ENCODE assay signal across 8 cellular contexts in genomic region chrX:54999717-55000598, GRCh38. TPM values are rescaled to one million over a fixed set of nuclear protein-coding genes. Genes with fewer than 3 reads are reported as not detected.
DNase-seq lines count a peak whose midpoint lies in the region; ATAC-seq lines count a peak whose summit lies in the region.

Gene APEX2, plus strand, starts transcription at chrX:55000363. Its CDS starts 60 bp downstream, at chrX:55000423.

- no peaks in the 10 kb centered on the region for H3K9me3 ChIP-seq in BLaER1

- CTCF ChIA-PET in activated CD4-positive, alpha-beta T cell treated with anti-CD3 and anti-CD28 coated beads, Interleukin-2, amount 10 ng/mL, durations not matched to agents 7 days and 5 days (lab: Charles Lee): interaction anchor here (0.7 to 1.5 kb wide), 6 partner anchors 10 to 1276 kb away, joined by 3 to 4 read pairs (median 3); no protein-coding TSS in a partner anchor

- peaks cover 31% of the 10 kb centered on the region for H3K36me3 ChIP-seq in BLaER1

- intact Hi-C loops in left colon (cut with DNase I, micrococcal nuclease): loop anchor here in 1 of 2 donors (10.0 kb wide), 1 partner anchor 355 kb away; no protein-coding TSS in a partner anchor

- H3K27me3 Mint-ChIP-seq in activated CD4-positive, alpha-beta T cell treated with anti-CD3 and anti-CD28 coated beads, Interleukin-2, amount 10 ng/mL, durations not matched to agents 7 days and 5 days: no peaks in the 10 kb centered on the region

- H3K27ac ChIP-seq in BLaER1: peak within 1 kb of the TSS; percentile 82

- peak within 1 kb of the TSS; percentile 79 for H3K9ac ChIP-seq in BLaER1

- peaks cover 12% of the 10 kb centered on the region; the same call in 1 of the 2 replicates for H3K4me1 ChIP-seq in BLaER1

- peak within 1 kb of the TSS; percentile 69 for H3K4me2 ChIP-seq in BLaER1

- peaks cover 93% of the 10 kb centered on the region for H3K27me3 ChIP-seq in BLaER1

- H3K9me3 Mint-ChIP-seq in activated CD4-positive, alpha-beta T cell treated with anti-CD3 and anti-CD28 coated beads, Interleukin-2, amount 10 ng/mL, durations not matched to agents 7 days and 5 days: no peaks in the 10 kb centered on the region

- peak within 1 kb of the TSS; percentile 95 for H3K27ac Mint-ChIP-seq in activated CD4-positive, alpha-beta T cell treated with anti-CD3 and anti-CD28 coated beads, Interleukin-2, amount 10 ng/mL, durations not matched to agents 7 days and 5 days

- ATAC-seq in GM19328 (IDR thresholded peaks at IDR 0.05; ENCODE audit: unreplicated experiment) (peak; percentile 93), HG03520 (IDR thresholded peaks at IDR 0.05; ENCODE audit: unreplicated experiment) (peak; percentile 89), left colon (peak; percentile 95)

- peak within 1 kb of the TSS; percentile 77 for H3K4me3 ChIP-seq in BLaER1

- H3K4me3 Mint-ChIP-seq in activated CD4-positive, alpha-beta T cell treated with anti-CD3 and anti-CD28 coated beads, Interleukin-2, amount 10 ng/mL, durations not matched to agents 7 days and 5 days: peak within 1 kb of the TSS; percentile 94

- peak; percentile 96 for DNase-seq in NCI-H69 (lab: John Stamatoyannopoulos, UW)
- peak; percentile 90 for DNase-seq in activated CD4-positive, alpha-beta T cell treated with anti-CD3 and anti-CD28 coated beads, Interleukin-2, amount 10 ng/mL, durations not matched to agents 7 days and 5 days
- DNase-seq in cortex of kidney (lab: John Stamatoyannopoulos, UW): peak; percentile 5
- peak; percentile 92 for DNase-seq in left colon
- DNase-seq in stimulated activated CD4-positive, alpha-beta T cell treated with anti-CD3 and anti-CD28 coated beads, Interleukin-1b, Interleukin-23, amount 100 ng/mL, for 48 hours: peak; percentile 87

- H3K4me1 Mint-ChIP-seq in activated CD4-positive, alpha-beta T cell treated with anti-CD3 and anti-CD28 coated beads, Interleukin-2, amount 10 ng/mL, durations not matched to agents 7 days and 5 days: peaks cover 34% of the 10 kb centered on the region

- 0 out of 2 replicates have a peak, but pooled peaks cover 4% of the 10 kb centered on the region for H4K20me1 ChIP-seq in BLaER1

- peaks cover 24% of the 10 kb centered on the region for H3K36me3 Mint-ChIP-seq in activated CD4-positive, alpha-beta T cell treated with anti-CD3 and anti-CD28 coated beads, Interleukin-2, amount 10 ng/mL, durations not matched to agents 7 days and 5 days (ENCODE audit: low read depth)

- POLR2A ChIA-PET in activated CD4-positive, alpha-beta T cell treated with anti-CD3 and anti-CD28 coated beads, Interleukin-2, amount 10 ng/mL, durations not matched to agents 7 days and 5 days (lab: Charles Lee): interaction anchor here (0.6 to 1.0 kb wide), 3 partner anchors 191 to 360 kb away, joined by 3 to 8 read pairs (median 3); no protein-coding TSS in a partner anchor

RNA-seq across cellular contexts. Expression of gene APEX2, which starts in this region (rescaled TPM):
- 10 to 100 TPM; 24.7 to 24.9 TPM for total RNA-seq in activated CD4-positive, alpha-beta T cell treated with anti-CD3 and anti-CD28 coated beads, Interleukin-2, amount 10 ng/mL, durations not matched to agents 7 days and 5 days
- total RNA-seq in left colon: 10 to 100 TPM; 20.8 to 22.1 TPM

Comparison
In these comparisons a context has a peak if more than half of its experiments do, and no peak if none do; other contexts are left out.
1. Peak in every context shown above with its lines: DNase-seq, ATAC-seq, H3K4me3 ChIP-seq and H3K27ac ChIP-seq.
2. DNase-seq: peak in every context shown above with its lines; median percentile 96 in NCI-H69; 92 in left colon; 90 in activated CD4-positive, alpha-beta T cell treated with anti-CD3 and anti-CD28 coated beads, Interleukin-2, amount 10 ng/mL, durations not matched to agents 7 days and 5 days; 87 in stimulated activated CD4-positive, alpha-beta T cell treated with anti-CD3 and anti-CD28 coated beads, Interleukin-1b, Interleukin-23, amount 100 ng/mL, for 48 hours; 5 in cortex of kidney.